Comparison of ENCODE assay signal across 1 cellular context in the genomic region with DNA sequence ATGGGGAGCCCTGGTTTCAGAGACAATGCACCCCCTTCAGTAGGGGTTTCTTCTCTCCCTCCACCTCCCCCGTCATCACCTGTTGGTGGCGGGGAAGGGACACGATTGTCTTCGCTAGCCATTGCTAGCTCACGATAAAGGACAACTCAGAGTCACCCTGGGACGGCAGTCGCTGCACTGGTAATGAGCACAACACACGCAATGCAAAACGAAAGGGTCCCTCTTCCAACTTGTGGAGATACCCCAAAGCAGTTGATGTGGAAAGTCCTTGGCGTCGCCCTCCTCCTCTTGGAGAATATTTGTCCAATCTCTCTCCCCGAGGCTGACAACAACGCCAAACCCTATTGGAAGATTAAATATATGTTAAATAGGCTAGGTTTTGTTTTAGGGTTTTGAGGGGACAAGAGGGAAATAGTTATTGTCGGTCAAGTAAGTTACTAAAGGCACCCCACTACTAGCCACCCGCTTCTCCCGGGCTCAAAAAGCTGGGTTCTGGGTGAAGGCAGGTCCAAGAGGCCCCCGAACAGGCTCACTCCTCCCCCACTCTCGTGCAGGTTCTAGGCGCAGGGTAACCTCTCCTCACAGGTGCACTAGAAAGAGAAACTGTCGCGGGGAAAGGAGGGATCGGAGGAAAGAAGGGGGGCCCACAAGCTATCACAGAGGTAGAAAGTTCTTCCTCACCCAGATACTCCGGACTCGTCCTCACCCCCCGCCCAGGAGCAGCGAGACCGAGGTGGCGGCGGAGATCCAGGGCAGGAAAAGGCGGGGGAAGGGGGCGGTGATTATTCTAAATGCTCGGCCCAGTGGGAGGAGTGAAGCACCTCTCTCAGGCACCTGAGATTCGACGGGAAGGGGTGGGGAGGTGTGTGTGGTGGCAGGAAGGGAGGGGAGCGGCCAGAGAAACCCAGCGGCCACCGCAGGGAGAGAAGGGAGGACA.
TF ChIP-seq lines count a peak whose summit lies in the region.

A gene with protein sequence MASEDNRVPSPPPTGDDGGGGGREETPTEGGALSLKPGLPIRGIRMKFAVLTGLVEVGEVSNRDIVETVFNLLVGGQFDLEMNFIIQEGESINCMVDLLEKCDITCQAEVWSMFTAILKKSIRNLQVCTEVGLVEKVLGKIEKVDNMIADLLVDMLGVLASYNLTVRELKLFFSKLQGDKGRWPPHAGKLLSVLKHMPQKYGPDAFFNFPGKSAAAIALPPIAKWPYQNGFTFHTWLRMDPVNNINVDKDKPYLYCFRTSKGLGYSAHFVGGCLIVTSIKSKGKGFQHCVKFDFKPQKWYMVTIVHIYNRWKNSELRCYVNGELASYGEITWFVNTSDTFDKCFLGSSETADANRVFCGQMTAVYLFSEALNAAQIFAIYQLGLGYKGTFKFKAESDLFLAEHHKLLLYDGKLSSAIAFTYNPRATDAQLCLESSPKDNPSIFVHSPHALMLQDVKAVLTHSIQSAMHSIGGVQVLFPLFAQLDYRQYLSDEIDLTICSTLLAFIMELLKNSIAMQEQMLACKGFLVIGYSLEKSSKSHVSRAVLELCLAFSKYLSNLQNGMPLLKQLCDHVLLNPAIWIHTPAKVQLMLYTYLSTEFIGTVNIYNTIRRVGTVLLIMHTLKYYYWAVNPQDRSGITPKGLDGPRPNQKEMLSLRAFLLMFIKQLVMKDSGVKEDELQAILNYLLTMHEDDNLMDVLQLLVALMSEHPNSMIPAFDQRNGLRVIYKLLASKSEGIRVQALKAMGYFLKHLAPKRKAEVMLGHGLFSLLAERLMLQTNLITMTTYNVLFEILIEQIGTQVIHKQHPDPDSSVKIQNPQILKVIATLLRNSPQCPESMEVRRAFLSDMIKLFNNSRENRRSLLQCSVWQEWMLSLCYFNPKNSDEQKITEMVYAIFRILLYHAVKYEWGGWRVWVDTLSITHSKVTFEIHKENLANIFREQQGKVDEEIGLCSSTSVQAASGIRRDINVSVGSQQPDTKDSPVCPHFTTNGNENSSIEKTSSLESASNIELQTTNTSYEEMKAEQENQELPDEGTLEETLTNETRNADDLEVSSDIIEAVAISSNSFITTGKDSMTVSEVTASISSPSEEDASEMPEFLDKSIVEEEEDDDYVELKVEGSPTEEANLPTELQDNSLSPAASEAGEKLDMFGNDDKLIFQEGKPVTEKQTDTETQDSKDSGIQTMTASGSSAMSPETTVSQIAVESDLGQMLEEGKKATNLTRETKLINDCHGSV (N-terminal part only) (minus strand): TSS at position 764 of the 937 bp plus-strand sequence. CDS start 642 bp downstream, at position 122.

TF ChIP-seq in HepG2, 621 proteins besides CTCF, POLR2A, EP300 and RAD21 (continued from another document and continues in another):
- TF ChIP-seq, protein P1, sequence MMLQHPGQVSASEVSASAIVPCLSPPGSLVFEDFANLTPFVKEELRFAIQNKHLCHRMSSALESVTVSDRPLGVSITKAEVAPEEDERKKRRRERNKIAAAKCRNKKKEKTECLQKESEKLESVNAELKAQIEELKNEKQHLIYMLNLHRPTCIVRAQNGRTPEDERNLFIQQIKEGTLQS (CRISPR knock-in tag; IDR thresholded peaks at IDR 0.05), result no peak
- TF ChIP-seq ZBTB7A (CRISPR knock-in tag; IDR thresholded peaks at IDR 0.05), result peak; percentile 40; the same call in 1 of the 2 replicates
- TF ChIP-seq ZNF777 (CRISPR knock-in tag; IDR thresholded peaks at IDR 0.05), result no peak
- no peak for TF ChIP-seq RARA (CRISPR knock-in tag; IDR thresholded peaks at IDR 0.05)
- TF ChIP-seq SAP130 (CRISPR knock-in tag; IDR thresholded peaks at IDR 0.05; ENCODE audit: low read depth), result peak; percentile 47; the same call in 1 of the 2 replicates
- TF ChIP-seq POGZ (CRISPR knock-in tag; IDR thresholded peaks at IDR 0.05), result no peak
- no peak for TF ChIP-seq ZNF614 (CRISPR knock-in tag; IDR thresholded peaks at IDR 0.05; ENCODE audit: borderline replicate concordance)
- no peak for TF ChIP-seq PHF8 (CRISPR knock-in tag; IDR thresholded peaks at IDR 0.05)
- TF ChIP-seq, protein P2, sequence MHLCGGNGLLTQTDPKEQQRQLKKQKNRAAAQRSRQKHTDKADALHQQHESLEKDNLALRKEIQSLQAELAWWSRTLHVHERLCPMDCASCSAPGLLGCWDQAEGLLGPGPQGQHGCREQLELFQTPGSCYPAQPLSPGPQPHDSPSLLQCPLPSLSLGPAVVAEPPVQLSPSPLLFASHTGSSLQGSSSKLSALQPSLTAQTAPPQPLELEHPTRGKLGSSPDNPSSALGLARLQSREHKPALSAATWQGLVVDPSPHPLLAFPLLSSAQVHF (CRISPR knock-in tag; IDR thresholded peaks at IDR 0.05), result no peak
- TF ChIP-seq PAF1 (CRISPR knock-in tag; IDR thresholded peaks at IDR 0.05), result no peak
- TF ChIP-seq TAF1 (CRISPR knock-in tag; IDR thresholded peaks at IDR 0.05), result no peak
- no peak for TF ChIP-seq ZNF225 (CRISPR knock-in tag; IDR thresholded peaks at IDR 0.05)
- TF ChIP-seq RBM39 (IDR thresholded peaks at IDR 0.05; ENCODE audit: low read depth, low read length, poor library complexity, severe bottlenecking), result no peak
- no peak; the same call in 1 of the 2 replicates for TF ChIP-seq ZNF589 (CRISPR knock-in tag; conservative IDR thresholded peaks at IDR 0.05)
- no peak for TF ChIP-seq ELF3 (CRISPR knock-in tag; IDR thresholded peaks at IDR 0.05)
- no peak for TF ChIP-seq MBNL3 (CRISPR knock-in tag; conservative IDR thresholded peaks at IDR 0.05)
- no peak for TF ChIP-seq SIN3B (IDR thresholded peaks at IDR 0.05; ENCODE audit: low read length)
- TF ChIP-seq, protein P3, sequence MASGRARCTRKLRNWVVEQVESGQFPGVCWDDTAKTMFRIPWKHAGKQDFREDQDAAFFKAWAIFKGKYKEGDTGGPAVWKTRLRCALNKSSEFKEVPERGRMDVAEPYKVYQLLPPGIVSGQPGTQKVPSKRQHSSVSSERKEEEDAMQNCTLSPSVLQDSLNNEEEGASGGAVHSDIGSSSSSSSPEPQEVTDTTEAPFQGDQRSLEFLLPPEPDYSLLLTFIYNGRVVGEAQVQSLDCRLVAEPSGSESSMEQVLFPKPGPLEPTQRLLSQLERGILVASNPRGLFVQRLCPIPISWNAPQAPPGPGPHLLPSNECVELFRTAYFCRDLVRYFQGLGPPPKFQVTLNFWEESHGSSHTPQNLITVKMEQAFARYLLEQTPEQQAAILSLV (CRISPR knock-in tag; IDR thresholded peaks at IDR 0.05; ENCODE audit: borderline replicate concordance), result no peak
- no peak; the same call in 1 of the 2 replicates for TF ChIP-seq SNAI1 (CRISPR knock-in tag; IDR thresholded peaks at IDR 0.05; ENCODE audit: borderline replicate concordance)
- no peak for TF ChIP-seq ZFY (CRISPR knock-in tag; IDR thresholded peaks at IDR 0.05)
- TF ChIP-seq, protein P4, sequence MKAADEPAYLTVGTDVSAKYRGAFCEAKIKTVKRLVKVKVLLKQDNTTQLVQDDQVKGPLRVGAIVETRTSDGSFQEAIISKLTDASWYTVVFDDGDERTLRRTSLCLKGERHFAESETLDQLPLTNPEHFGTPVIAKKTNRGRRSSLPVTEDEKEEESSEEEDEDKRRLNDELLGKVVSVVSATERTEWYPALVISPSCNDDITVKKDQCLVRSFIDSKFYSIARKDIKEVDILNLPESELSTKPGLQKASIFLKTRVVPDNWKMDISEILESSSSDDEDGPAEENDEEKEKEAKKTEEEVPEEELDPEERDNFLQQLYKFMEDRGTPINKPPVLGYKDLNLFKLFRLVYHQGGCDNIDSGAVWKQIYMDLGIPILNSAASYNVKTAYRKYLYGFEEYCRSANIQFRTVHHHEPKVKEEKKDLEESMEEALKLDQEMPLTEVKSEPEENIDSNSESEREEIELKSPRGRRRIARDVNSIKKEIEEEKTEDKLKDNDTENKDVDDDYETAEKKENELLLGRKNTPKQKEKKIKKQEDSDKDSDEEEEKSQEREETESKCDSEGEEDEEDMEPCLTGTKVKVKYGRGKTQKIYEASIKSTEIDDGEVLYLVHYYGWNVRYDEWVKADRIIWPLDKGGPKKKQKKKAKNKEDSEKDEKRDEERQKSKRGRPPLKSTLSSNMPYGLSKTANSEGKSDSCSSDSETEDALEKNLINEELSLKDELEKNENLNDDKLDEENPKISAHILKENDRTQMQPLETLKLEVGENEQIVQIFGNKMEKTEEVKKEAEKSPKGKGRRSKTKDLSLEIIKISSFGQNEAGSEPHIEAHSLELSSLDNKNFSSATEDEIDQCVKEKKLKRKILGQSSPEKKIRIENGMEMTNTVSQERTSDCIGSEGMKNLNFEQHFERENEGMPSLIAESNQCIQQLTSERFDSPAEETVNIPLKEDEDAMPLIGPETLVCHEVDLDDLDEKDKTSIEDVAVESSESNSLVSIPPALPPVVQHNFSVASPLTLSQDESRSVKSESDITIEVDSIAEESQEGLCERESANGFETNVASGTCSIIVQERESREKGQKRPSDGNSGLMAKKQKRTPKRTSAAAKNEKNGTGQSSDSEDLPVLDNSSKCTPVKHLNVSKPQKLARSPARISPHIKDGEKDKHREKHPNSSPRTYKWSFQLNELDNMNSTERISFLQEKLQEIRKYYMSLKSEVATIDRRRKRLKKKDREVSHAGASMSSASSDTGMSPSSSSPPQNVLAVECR (CRISPR knock-in tag; IDR thresholded peaks at IDR 0.05; ENCODE audit: borderline replicate concordance), result peak; percentile 45; the same call in 1 of the 2 replicates
- no peak for TF ChIP-seq CENPX (CRISPR knock-in tag; IDR thresholded peaks at IDR 0.05)
- TF ChIP-seq ATRX (CRISPR knock-in tag; IDR thresholded peaks at IDR 0.05; ENCODE audit: borderline replicate concordance), result no peak
- TF ChIP-seq ZNF317 (CRISPR knock-in tag; IDR thresholded peaks at IDR 0.05), result no peak; the same call in 1 of the 2 replicates
- TF ChIP-seq ARID2 (CRISPR knock-in tag; IDR thresholded peaks at IDR 0.05; ENCODE audit: borderline replicate concordance), result no peak
- no peak for TF ChIP-seq TOPORS (CRISPR knock-in tag; IDR thresholded peaks at IDR 0.05)
- TF ChIP-seq, protein P5, sequence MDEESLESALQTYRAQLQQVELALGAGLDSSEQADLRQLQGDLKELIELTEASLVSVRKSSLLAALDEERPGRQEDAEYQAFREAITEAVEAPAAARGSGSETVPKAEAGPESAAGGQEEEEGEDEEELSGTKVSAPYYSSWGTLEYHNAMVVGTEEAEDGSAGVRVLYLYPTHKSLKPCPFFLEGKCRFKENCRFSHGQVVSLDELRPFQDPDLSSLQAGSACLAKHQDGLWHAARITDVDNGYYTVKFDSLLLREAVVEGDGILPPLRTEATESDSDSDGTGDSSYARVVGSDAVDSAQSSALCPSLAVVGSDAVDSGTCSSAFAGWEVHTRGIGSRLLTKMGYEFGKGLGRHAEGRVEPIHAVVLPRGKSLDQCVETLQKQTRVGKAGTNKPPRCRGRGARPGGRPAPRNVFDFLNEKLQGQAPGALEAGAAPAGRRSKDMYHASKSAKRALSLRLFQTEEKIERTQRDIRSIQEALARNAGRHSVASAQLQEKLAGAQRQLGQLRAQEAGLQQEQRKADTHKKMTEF (CRISPR knock-in tag; IDR thresholded peaks at IDR 0.05), result no peak
- no peak for TF ChIP-seq ZFP41 (CRISPR knock-in tag; IDR thresholded peaks at IDR 0.05; ENCODE audit: borderline replicate concordance)
- TF ChIP-seq NR1H2 (CRISPR knock-in tag; IDR thresholded peaks at IDR 0.05; ENCODE audit: borderline replicate concordance, low read depth), result no peak
- TF ChIP-seq ZFP36L2 (CRISPR knock-in tag; IDR thresholded peaks at IDR 0.05), result no peak
- no peak for TF ChIP-seq SAFB2 (CRISPR knock-in tag; IDR thresholded peaks at IDR 0.05; ENCODE audit: borderline replicate concordance, low read depth)
- 0 out of 2 replicates have a peak, but pooled peaks have one; percentile 16 for TF ChIP-seq HOXD1 (CRISPR knock-in tag; IDR thresholded peaks at IDR 0.05)
- TF ChIP-seq, protein P6, sequence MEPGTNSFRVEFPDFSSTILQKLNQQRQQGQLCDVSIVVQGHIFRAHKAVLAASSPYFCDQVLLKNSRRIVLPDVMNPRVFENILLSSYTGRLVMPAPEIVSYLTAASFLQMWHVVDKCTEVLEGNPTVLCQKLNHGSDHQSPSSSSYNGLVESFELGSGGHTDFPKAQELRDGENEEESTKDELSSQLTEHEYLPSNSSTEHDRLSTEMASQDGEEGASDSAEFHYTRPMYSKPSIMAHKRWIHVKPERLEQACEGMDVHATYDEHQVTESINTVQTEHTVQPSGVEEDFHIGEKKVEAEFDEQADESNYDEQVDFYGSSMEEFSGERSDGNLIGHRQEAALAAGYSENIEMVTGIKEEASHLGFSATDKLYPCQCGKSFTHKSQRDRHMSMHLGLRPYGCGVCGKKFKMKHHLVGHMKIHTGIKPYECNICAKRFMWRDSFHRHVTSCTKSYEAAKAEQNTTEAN (CRISPR knock-in tag; conservative IDR thresholded peaks at IDR 0.05), result no peak
- TF ChIP-seq, protein P7, sequence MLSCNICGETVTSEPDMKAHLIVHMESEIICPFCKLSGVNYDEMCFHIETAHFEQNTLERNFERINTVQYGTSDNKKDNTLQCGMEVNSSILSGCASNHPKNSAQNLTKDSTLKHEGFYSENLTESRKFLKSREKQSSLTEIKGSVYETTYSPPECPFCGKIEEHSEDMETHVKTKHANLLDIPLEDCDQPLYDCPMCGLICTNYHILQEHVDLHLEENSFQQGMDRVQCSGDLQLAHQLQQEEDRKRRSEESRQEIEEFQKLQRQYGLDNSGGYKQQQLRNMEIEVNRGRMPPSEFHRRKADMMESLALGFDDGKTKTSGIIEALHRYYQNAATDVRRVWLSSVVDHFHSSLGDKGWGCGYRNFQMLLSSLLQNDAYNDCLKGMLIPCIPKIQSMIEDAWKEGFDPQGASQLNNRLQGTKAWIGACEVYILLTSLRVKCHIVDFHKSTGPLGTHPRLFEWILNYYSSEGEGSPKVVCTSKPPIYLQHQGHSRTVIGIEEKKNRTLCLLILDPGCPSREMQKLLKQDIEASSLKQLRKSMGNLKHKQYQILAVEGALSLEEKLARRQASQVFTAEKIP (CRISPR knock-in tag; IDR thresholded peaks at IDR 0.05; ENCODE audit: borderline replicate concordance), result no peak
- TF ChIP-seq, protein P8, sequence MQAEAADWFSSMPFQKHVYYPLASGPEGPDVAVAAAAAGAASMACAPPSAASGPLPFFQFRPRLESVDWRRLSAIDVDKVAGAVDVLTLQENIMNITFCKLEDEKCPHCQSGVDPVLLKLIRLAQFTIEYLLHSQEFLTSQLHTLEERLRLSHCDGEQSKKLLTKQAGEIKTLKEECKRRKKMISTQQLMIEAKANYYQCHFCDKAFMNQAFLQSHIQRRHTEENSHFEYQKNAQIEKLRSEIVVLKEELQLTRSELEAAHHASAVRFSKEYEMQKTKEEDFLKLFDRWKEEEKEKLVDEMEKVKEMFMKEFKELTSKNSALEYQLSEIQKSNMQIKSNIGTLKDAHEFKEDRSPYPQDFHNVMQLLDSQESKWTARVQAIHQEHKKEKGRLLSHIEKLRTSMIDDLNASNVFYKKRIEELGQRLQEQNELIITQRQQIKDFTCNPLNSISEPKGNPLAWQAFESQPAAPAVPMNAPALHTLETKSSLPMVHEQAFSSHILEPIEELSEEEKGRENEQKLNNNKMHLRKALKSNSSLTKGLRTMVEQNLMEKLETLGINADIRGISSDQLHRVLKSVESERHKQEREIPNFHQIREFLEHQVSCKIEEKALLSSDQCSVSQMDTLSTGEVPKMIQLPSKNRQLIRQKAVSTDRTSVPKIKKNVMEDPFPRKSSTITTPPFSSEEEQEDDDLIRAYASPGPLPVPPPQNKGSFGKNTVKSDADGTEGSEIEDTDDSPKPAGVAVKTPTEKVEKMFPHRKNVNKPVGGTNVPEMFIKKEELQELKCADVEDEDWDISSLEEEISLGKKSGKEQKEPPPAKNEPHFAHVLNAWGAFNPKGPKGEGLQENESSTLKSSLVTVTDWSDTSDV (CRISPR knock-in tag; IDR thresholded peaks at IDR 0.05), result no peak
- no peak for TF ChIP-seq ZNF12 (CRISPR knock-in tag; IDR thresholded peaks at IDR 0.05)
- TF ChIP-seq TBP (CRISPR knock-in tag; IDR thresholded peaks at IDR 0.05), result no peak
- no peak for TF ChIP-seq LCORL (IDR thresholded peaks at IDR 0.05)
- peak; percentile 26 for TF ChIP-seq LCORL (CRISPR knock-in tag; IDR thresholded peaks at IDR 0.05)
- TF ChIP-seq ZNF761 (CRISPR knock-in tag; conservative IDR thresholded peaks at IDR 0.05), result no peak
